ENCODE assay signal across 10 cellular contexts in genomic region chr3:52246728-52247454, GRCh38. TPM values are rescaled to one million over a fixed set of nuclear protein-coding genes. Genes with fewer than 3 reads are reported as not detected.
DNase-seq lines count a peak whose midpoint lies in the region; ATAC-seq and TF ChIP-seq lines count a peak whose summit lies in the region.
"Had no signal": no experiment of that assay in that cellular context is flagged by ENCODE, and none has a peak within 500 bp of the region (broad histone marks: within the 10 kb centered on the region; RNA-seq: fewer than 3 reads in every experiment).

No MANE protein-coding gene starts in this region.

- H2AFZ ChIP-seq in DND-41 (ENCODE audit: low read depth, low read length) = no peak overlapping the region

- peaks cover 35% of the 10 kb centered on the region for H3K36me3 ChIP-seq in DND-41 (ENCODE audit: insufficient read depth, low read length)
- peaks cover 0 to 42% (median 11%) of the 10 kb centered on the region in 3 donors for H3K36me3 ChIP-seq in esophagus squamous epithelium
- H3K36me3 ChIP-seq in rectal smooth muscle tissue (ENCODE audit: control insufficient read depth, insufficient read depth, low read length) = peaks cover 3% of the 10 kb centered on the region
- H3K36me3 ChIP-seq in BE2C = peaks cover 3% of the 10 kb centered on the region; the same call in 1 of the 2 replicates

- TF ChIP-seq CTCF in DND-41 (IDR thresholded peaks at IDR 0.05; ENCODE audit: borderline replicate concordance, extremely low read depth, low read length, poor library complexity, severe bottlenecking) (no peak), esophagus squamous epithelium (IDR thresholded peaks at IDR 0.05) (no peak), BE2C (IDR thresholded peaks at IDR 0.05; ENCODE audit: low read depth, low read length) (no peak)

- H3K79me2 ChIP-seq in DND-41 (ENCODE audit: insufficient read depth, low read length) = no peaks in the 10 kb centered on the region

- WGBS in esophagus squamous epithelium, 2 donors = 61 to 70% methylated on average over 1 to 3 of the region's 14 CpGs

- H3K4me1 ChIP-seq in DND-41 (ENCODE audit: insufficient read depth, low read length) (peaks cover 35% of the 10 kb centered on the region), esophagus squamous epithelium (peaks cover 50 to 79% (median 51%) of the 10 kb centered on the region in 3 donors), rectal smooth muscle tissue (ENCODE audit: control insufficient read depth, insufficient read depth, low read length) (peaks cover 5% of the 10 kb centered on the region), BE2C (peaks cover 8% of the 10 kb centered on the region)

- intact Hi-C loops in esophagus squamous epithelium (cut with DNase I) = no loop called here

- H3K9ac ChIP-seq in DND-41 (ENCODE audit: low read depth, low read length) (peak overlapping the region; percentile 63), rectal smooth muscle tissue (ENCODE audit: low read length) (no peak overlapping the region)

- H3K27ac ChIP-seq in DND-41 (ENCODE audit: low read length) = peak overlapping the region; percentile 65; the same call in 1 of the 2 replicates
- H3K27ac ChIP-seq in esophagus squamous epithelium = peak overlapping the region; percentile 78 to 95 (median 86)
- peak overlapping the region; percentile 86 for H3K27ac ChIP-seq in rectal smooth muscle tissue (ENCODE audit: low read depth, low read length)

- H3K27me3 ChIP-seq in DND-41 (ENCODE audit: insufficient read depth, low read length, poor library complexity) (no peaks in the 10 kb centered on the region), esophagus squamous epithelium (no peaks in the 10 kb centered on the region), rectal smooth muscle tissue (ENCODE audit: control insufficient read depth, insufficient read depth, low read length) (no peaks in the 10 kb centered on the region), BE2C (no peaks in the 10 kb centered on the region)

- TF ChIP-seq POLR2A in esophagus squamous epithelium (IDR thresholded peaks at IDR 0.05) = no peak

- H3K4me3 ChIP-seq in DND-41 (ENCODE audit: low read depth in 1 of 2, low read length in 2 of 2) = peak overlapping the region in 1 of 2 experiments; percentile 71; a peak in 2 of 4 replicates
- peak overlapping the region in 3 of 4 donors; percentile 54 to 73 (median 59) for H3K4me3 ChIP-seq in esophagus squamous epithelium
- H3K4me3 ChIP-seq in rectal smooth muscle tissue (ENCODE audit: low read length) = peak overlapping the region; percentile 12
- H3K4me3 ChIP-seq in BE2C (ENCODE audit: low read depth, low read length) = no peak overlapping the region

- ATAC-seq in DND-41 (ENCODE audit: insufficient read depth, low read depth) (no peak), SK-N-SH treated with all-trans-retinoic acid at 6 μM for 48 hours (peak; percentile 5; the same call in 2 of the 3 replicates), HG03460 (IDR thresholded peaks at IDR 0.05; ENCODE audit: unreplicated experiment) (no peak), GM18868 (IDR thresholded peaks at IDR 0.05; ENCODE audit: unreplicated experiment) (no peak)

- H4K20me1 ChIP-seq in DND-41 (ENCODE audit: insufficient read depth, low read length) = peaks cover 18% of the 10 kb centered on the region

- DNase-seq in DND-41 (peak; percentile 5), esophagus squamous epithelium (lab: John Stamatoyannopoulos, UW) (no peak), BE2C (no peak)
- DNase-seq in effector CD4-positive, alpha-beta T cell = no peak

- H3K9me3 ChIP-seq in DND-41 (ENCODE audit: insufficient read depth, low read length, severe bottlenecking) = no peaks in the 10 kb centered on the region
- no peaks in the 10 kb centered on the region for H3K9me3 ChIP-seq in esophagus squamous epithelium
- no peaks in the 10 kb centered on the region for H3K9me3 ChIP-seq in BE2C

- peak overlapping the region; percentile 89 for H3K4me2 ChIP-seq in DND-41 (ENCODE audit: insufficient read depth, low read length)

TF ChIP-seq in SK-N-SH treated with all-trans-retinoic acid at 6 μM for 48 hours, 23 proteins besides CTCF, POLR2A, EP300 and RAD21:
- TF ChIP-seq POU6F1 (CRISPR knock-in tag; IDR thresholded peaks at IDR 0.05; ENCODE audit: borderline replicate concordance, low read depth) (no peak), TCF4 (CRISPR knock-in tag; IDR thresholded peaks at IDR 0.05; ENCODE audit: borderline replicate concordance) (no peak), ARNTL (CRISPR knock-in tag; IDR thresholded peaks at IDR 0.05; ENCODE audit: borderline replicate concordance, low read depth) (no peak), ZNF8 (CRISPR knock-in tag; IDR thresholded peaks at IDR 0.05) (no peak), ZNF565 (CRISPR knock-in tag; conservative IDR thresholded peaks at IDR 0.05; ENCODE audit: low read depth) (no peak), TSHZ2 (CRISPR knock-in tag; IDR thresholded peaks at IDR 0.05) (no peak), GLIS3 (CRISPR knock-in tag; IDR thresholded peaks at IDR 0.05) (no peak), ZNF70 (CRISPR knock-in tag; IDR thresholded peaks at IDR 0.05) (no peak), ZC3H10 (CRISPR knock-in tag; IDR thresholded peaks at IDR 0.05) (no peak), OSR1 (CRISPR knock-in tag; IDR thresholded peaks at IDR 0.05) (no peak), CSDC2 (CRISPR knock-in tag; IDR thresholded peaks at IDR 0.05) (no peak)
- TF ChIP-seq, protein P1, sequence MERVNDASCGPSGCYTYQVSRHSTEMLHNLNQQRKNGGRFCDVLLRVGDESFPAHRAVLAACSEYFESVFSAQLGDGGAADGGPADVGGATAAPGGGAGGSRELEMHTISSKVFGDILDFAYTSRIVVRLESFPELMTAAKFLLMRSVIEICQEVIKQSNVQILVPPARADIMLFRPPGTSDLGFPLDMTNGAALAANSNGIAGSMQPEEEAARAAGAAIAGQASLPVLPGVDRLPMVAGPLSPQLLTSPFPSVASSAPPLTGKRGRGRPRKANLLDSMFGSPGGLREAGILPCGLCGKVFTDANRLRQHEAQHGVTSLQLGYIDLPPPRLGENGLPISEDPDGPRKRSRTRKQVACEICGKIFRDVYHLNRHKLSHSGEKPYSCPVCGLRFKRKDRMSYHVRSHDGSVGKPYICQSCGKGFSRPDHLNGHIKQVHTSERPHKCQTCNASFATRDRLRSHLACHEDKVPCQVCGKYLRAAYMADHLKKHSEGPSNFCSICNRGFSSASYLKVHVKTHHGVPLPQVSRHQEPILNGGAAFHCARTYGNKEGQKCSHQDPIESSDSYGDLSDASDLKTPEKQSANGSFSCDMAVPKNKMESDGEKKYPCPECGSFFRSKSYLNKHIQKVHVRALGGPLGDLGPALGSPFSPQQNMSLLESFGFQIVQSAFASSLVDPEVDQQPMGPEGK (CRISPR knock-in tag; IDR thresholded peaks at IDR 0.05; ENCODE audit: borderline replicate concordance) = no peak

RNA-seq across cellular contexts. Expression of gene PPM1M, which starts 1.3 kb away (rescaled TPM):
- total RNA-seq in esophagus squamous epithelium = 10 to 100 TPM in 3 of 4 donors, 1 to 10 TPM in 1; 3.2 to 25.6 (median 12.3) TPM
- polyA plus RNA-seq in BE2C (2012; ENCODE audit: insufficient read depth, insufficient read length, low read depth) = 5.6 TPM

RNA-seq across cellular contexts. Expression of gene TWF2, which starts 7.9 kb away (rescaled TPM):
- total RNA-seq in esophagus squamous epithelium = 10 to 100 TPM; 31.6 to 74.9 (median 55.7) TPM
- polyA plus RNA-seq in BE2C (2012; ENCODE audit: insufficient read depth, insufficient read length, low read depth) = 72.0 TPM

RNA-seq across cellular contexts. Expression of gene TLR9, which starts 21.4 kb away (rescaled TPM):
- not detected for total RNA-seq in esophagus squamous epithelium
- polyA plus RNA-seq in BE2C (2012; ENCODE audit: insufficient read depth, insufficient read length, low read depth) = not detected
- total RNA-seq: dermis microvascular lymphatic vessel endothelial cell, NCI-H460 had no signal

RNA-seq across cellular contexts. Expression of gene WDR82, which starts 31.6 kb away (rescaled TPM):
- 10 to 100 TPM; 42.7 to 58.7 (median 52.9) TPM for total RNA-seq in esophagus squamous epithelium
- 64.6 TPM for polyA plus RNA-seq in BE2C (2012; ENCODE audit: insufficient read depth, insufficient read length, low read depth)

RNA-seq across cellular contexts. Expression of gene GLYCTK, which starts 40.7 kb away (rescaled TPM):
- total RNA-seq in esophagus squamous epithelium = 1 to 10 TPM; 4.5 to 8.0 (median 7.5) TPM
- 27.8 TPM for polyA plus RNA-seq in BE2C (2012; ENCODE audit: insufficient read depth, insufficient read length, low read depth)
